In the genomic region with DNA sequence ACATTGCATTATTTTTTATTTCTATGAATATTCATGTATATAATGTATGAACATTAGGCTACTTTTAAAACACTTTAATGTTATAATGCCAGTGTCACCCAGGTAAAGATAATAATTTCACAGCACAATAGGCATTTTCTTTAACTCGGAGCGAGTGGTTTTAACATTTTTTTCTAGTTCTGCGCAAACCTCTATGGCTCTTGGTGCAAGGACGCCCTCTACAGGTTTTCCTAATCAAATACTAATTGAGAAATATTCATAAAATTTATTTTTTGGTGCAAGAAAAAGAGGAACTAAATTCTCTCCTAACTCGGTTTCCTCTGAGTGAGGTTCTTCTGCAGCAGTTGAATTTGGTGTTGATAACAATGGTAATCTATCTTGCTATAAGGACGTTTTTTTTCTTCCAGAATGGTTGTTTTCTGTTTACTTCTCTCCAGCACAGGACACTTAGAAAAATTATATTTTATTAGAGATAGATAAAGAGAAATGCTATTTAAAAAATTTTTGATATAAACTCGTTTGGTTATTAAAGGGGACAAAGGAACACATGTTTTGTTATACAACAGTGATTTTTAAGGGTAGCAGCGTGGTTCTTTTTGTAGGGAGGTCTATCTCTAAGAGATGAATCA, we compare ENCODE assay signal across 8 cellular contexts. TPM values are rescaled to one million over a fixed set of nuclear protein-coding genes. Genes with fewer than 3 reads are reported as not detected.
DNase-seq lines count a peak whose midpoint lies in the region; ATAC-seq, FAIRE-seq and TF ChIP-seq lines count a peak whose summit lies in the region.

No MANE protein-coding gene starts in this region.

- peak; percentile 85 for TF ChIP-seq CTCF in H9 (conservative IDR thresholded peaks at IDR 0.05)
- TF ChIP-seq CTCF in cardiac fibroblast (IDR thresholded peaks at IDR 0.05; ENCODE audit: low read depth, low read length): peak; percentile 63

- H3K23me2 ChIP-seq in H9 (ENCODE audit: insufficient read length, low read depth, low read length, poor library complexity, severe bottlenecking): peaks cover 5% of the 10 kb centered on the region

- H2BK12ac ChIP-seq in H9 (ENCODE audit: insufficient read length, low read depth, low read length): no peak overlapping the region

- no peak overlapping the region for H2BK5ac ChIP-seq in H9 (ENCODE audit: insufficient read length, low read length)

- H3K4me1 Mint-ChIP-seq in H9: peaks cover 4 to 5% of the 10 kb centered on the region in 2 experiments; a peak in 1 of 4 replicates
- peaks cover 8 to 14% (median 10%) of the 10 kb centered on the region in 3 donors for H3K4me1 Mint-ChIP-seq in naive B cell

- H3K14ac ChIP-seq in H9 (ENCODE audit: insufficient read depth, low read length): no peak overlapping the region

- H3K4ac ChIP-seq in H9 (ENCODE audit: low read depth, low read length): no peak overlapping the region

- H3K4me3 Mint-ChIP-seq in H9 (no peak overlapping the region), naive B cell (no peak overlapping the region)

- H3K27ac Mint-ChIP-seq in H9 (no peak overlapping the region), naive B cell (no peak overlapping the region)

- H2BK20ac ChIP-seq in H9 (ENCODE audit: low read depth, low read length, poor library complexity, severe bottlenecking): no peak overlapping the region

- H2BK15ac ChIP-seq in H9 (ENCODE audit: low read depth, low read length): no peak overlapping the region

- H2AK5ac ChIP-seq in H9 (ENCODE audit: insufficient read length, low read length): no peak overlapping the region

- H3K4me2 ChIP-seq in H9 (ENCODE audit: insufficient read depth, insufficient read length, low read length): no peak overlapping the region

- peaks cover 49% of the 10 kb centered on the region for H3K27me3 Mint-ChIP-seq in H9 (ENCODE audit: low read depth)
- H3K27me3 Mint-ChIP-seq in naive B cell: peaks cover 14 to 30% (median 28%) of the 10 kb centered on the region in 3 donors

- H4K20me1 ChIP-seq in H9 (ENCODE audit: control insufficient read depth, insufficient read depth, insufficient read length): no peaks in the 10 kb centered on the region

- FAIRE-seq in H54 (lab: Jason Lieb, UNC): no peak
- FAIRE-seq in GM12892 (lab: Jason Lieb, UNC): no peak

- H3K18ac ChIP-seq in H9 (ENCODE audit: insufficient read length, low read depth, low read length): no peak overlapping the region

- H4K8ac ChIP-seq in H9 (replicated peaks; ENCODE audit: insufficient read length, low read depth, low read length): no peak overlapping the region

- H3K9me3 Mint-ChIP-seq in H9: no peaks in the 10 kb centered on the region
- H3K9me3 Mint-ChIP-seq in naive B cell: no peaks in the 10 kb centered on the region

- no peak overlapping the region for H3K56ac ChIP-seq in H9 (ENCODE audit: insufficient read length, low read depth, low read length)

- H3K9ac ChIP-seq in H9 (ENCODE audit: extremely low read depth, insufficient read length, low read length): no peak overlapping the region

- H3K79me2 ChIP-seq in H9 (ENCODE audit: insufficient read depth, low read length): no peaks in the 10 kb centered on the region

- H4K5ac ChIP-seq in H9 (ENCODE audit: insufficient read length, low read depth, low read length): no peak overlapping the region

- no CpG with 5 or more reads among the region's 8 CpGs for WGBS in H9 (ENCODE audit: extremely low coverage, insufficient read length, low lambda C conversion rate)

- no peak overlapping the region for H3T11ph ChIP-seq in H9 (ENCODE audit: low read length)

- H3K23ac ChIP-seq in H9 (ENCODE audit: insufficient read length, low read depth, low read length): no peak overlapping the region

- no peaks in the 10 kb centered on the region for H3K79me1 ChIP-seq in H9 (ENCODE audit: insufficient read depth, low read depth, low read length, poor library complexity, severe bottlenecking)

- no peaks in the 10 kb centered on the region for H3K9me3 ChIP-seq in H9 (ENCODE audit: control insufficient read depth, low read depth, low read length)

- ATAC-seq in naive B cell (ENCODE audit: low read depth in 2 of 2): peak in 1 of 2 donors; percentile 20
- ATAC-seq in HG02571 (IDR thresholded peaks at IDR 0.05; ENCODE audit: unreplicated experiment): no peak

- DNase-seq in COR-L47 (lab: John Stamatoyannopoulos, UW): peak; percentile 20
- DNase-seq in H9: no peak
- peak; percentile 15 for DNase-seq in NCI-H82 treated with DMSO at 0.1 percent for 48 hours (lab: John Stamatoyannopoulos, UW; ENCODE audit: unreplicated experiment)
- DNase-seq in cardiac fibroblast (ENCODE audit: low read depth in 2 of 2): peak; percentile 52 to 63
- peak; percentile 15 for DNase-seq in naive B cell
- no peak for DNase-seq in H54 (ENCODE audit: insufficient read length, low spot score)
- DNase-seq in GM12892 (ENCODE audit: insufficient read length): no peak

- H2AFZ ChIP-seq in H9 (ENCODE audit: low read length): no peak overlapping the region

- TF ChIP-seq POLR2A in H54 (IDR thresholded peaks at IDR 0.05; ENCODE audit: low read depth, low read length): no peak
- no peak for TF ChIP-seq POLR2A in GM12892 (IDR thresholded peaks at IDR 0.05; ENCODE audit: low read depth, low read length)

- H3K36me3 Mint-ChIP-seq in H9 (ENCODE audit: insufficient read depth in 1 of 3, low read depth in 3 of 3): no peaks in the 10 kb centered on the region
- H3K36me3 Mint-ChIP-seq in naive B cell: no peaks in the 10 kb centered on the region

- H3K27me3 ChIP-seq in H9 (ENCODE audit: insufficient read depth, low read length): peaks cover 2% of the 10 kb centered on the region; the same call in 1 of the 2 replicates

- H2BK120ac ChIP-seq in H9 (ENCODE audit: low read depth, low read length, poor library complexity, severe bottlenecking): no peak overlapping the region

- H4K91ac ChIP-seq in H9 (ENCODE audit: insufficient read length, low read depth, low read length): no peak overlapping the region

- H3K4me1 ChIP-seq in H9 (ENCODE audit: insufficient read depth, low read length): no peaks in the 10 kb centered on the region

- no peak overlapping the region for H3K27ac ChIP-seq in H9 (ENCODE audit: insufficient read length, low read depth, low read length)

- no peak overlapping the region for H3K4me3 ChIP-seq in cardiac fibroblast (replicated peaks in 1 of 2; ENCODE audit: low read depth in 2 of 2, low read length in 2 of 2)

RNA-seq across cellular contexts. Expression of a gene that starts 2.4 kb away (rescaled TPM):
- total RNA-seq in H9 (2021): 0.42 and 0.98 TPM in 2 replicates
- not detected for polyA plus RNA-seq in naive B cell (ENCODE audit: low read depth in 6 of 6)
- polyA plus RNA-seq in GM12892 (2012; ENCODE audit: missing spikeins): not detected

RNA-seq across cellular contexts. Expression of a gene that starts 45.8 kb away (rescaled TPM):
- 38.1 and 38.3 TPM in 2 replicates for total RNA-seq in H9 (2021)
- 10 to 100 TPM; 23.1 to 53.9 (median 41.2) TPM for polyA plus RNA-seq in naive B cell (ENCODE audit: low read depth in 6 of 6)
- 10.2 TPM for polyA plus RNA-seq in GM12892 (2012; ENCODE audit: missing spikeins)

Comparison
In these comparisons a context has a peak if more than half of its experiments do, and no peak if none do; other contexts are left out.
1. DNase-seq: peak in COR-L47 (single experiment), NCI-H82 treated with DMSO at 0.1 percent for 48 hours (single experiment), cardiac fibroblast (2 of 2) and naive B cell (single experiment); none in H9 (single experiment), H54 (single experiment) and GM12892 (single experiment).